In genomic region chr3:65284971-65285370, GRCh38 we compare ENCODE assay signal across 14 cellular contexts.
"Had no signal": no experiment of that assay in that cellular context is flagged by ENCODE, and none has a peak within 500 bp of the region (broad histone marks: within the 10 kb centered on the region; RNA-seq: fewer than 3 reads in every experiment).

No MANE protein-coding gene starts in this region.

- H2AFZ ChIP-seq: parathyroid adenoma had no signal

- H3K27ac ChIP-seq: coronary artery, esophagus muscularis mucosa, foreskin keratinocyte, parathyroid adenoma, tibial artery had no signal

- H3K79me2 ChIP-seq: parathyroid adenoma had no signal

- H3K4me3 ChIP-seq: coronary artery, esophagus muscularis mucosa, lung, tibial artery had no signal

- H3K4me1 ChIP-seq: esophagus muscularis mucosa, foreskin keratinocyte, parathyroid adenoma, tibial artery had no signal

- H3K9ac ChIP-seq: parathyroid adenoma had no signal

- H3K9me3 ChIP-seq: esophagus muscularis mucosa, tibial artery had no signal

- ATAC-seq: activated CD4-positive, alpha-beta T cell treated with anti-CD3 and anti-CD28 coated beads for 36 hours; foreskin keratinocyte; left colon; stimulated activated memory B cell treated with anti-CD40 and anti-IgM and Interleukin-4, amounts not matched to agents 10 μg/mL and 1 μg/mL and 100 μg/mL, for 72 hours had no signal

- DNase-seq: activated CD4-positive, alpha-beta memory T cell treated with anti-CD3 and anti-CD28 coated beads for 36 hours; activated CD4-positive, alpha-beta T cell treated with anti-CD3 and anti-CD28 coated beads for 36 hours; activated naive CD4-positive, alpha-beta T cell treated with anti-CD3 and anti-CD28 coated beads, Interleukin-2, amount 10 ng/mL, durations not matched to agents 7 days and 5 days; activated T-cell treated with anti-CD3 and anti-CD28 coated beads, Interleukin-2, amount 50 U/mL, for 24 hours; foreskin keratinocyte; left colon; naive B cell; stimulated activated CD4-positive, alpha-beta T cell treated with anti-CD3 and anti-CD28 coated beads, Interleukin-2, amount 100 ng/mL, for 48 hours; tibial artery had no signal

- H3K36me3 ChIP-seq: esophagus muscularis mucosa, tibial artery had no signal

- H3K27me3 ChIP-seq: esophagus muscularis mucosa, tibial artery had no signal
